11 cellular contexts compared by ENCODE assay signal in genomic region chr11:111631666-111632039, GRCh38. TPM values are rescaled to one million over a fixed set of nuclear protein-coding genes. Genes with fewer than 3 reads are reported as not detected.
A peak's percentile ranks its signal among the peaks of the same experiment; 100 is the strongest.
DNase-seq lines count a peak whose midpoint lies in the region; ATAC-seq and TF ChIP-seq lines count a peak whose summit lies in the region.
"Had no signal": no experiment of that assay in that cellular context is flagged by ENCODE, and none has a peak within 500 bp of the region (broad histone marks: within the 10 kb centered on the region; RNA-seq: fewer than 3 reads in every experiment).

No MANE protein-coding gene starts in this region.

- H3K9me3 ChIP-seq in Loucy (ENCODE audit: insufficient read depth, low read depth, low read length): no peaks in the 10 kb centered on the region
- no peaks in the 10 kb centered on the region for H3K9me3 ChIP-seq in trophoblast cell (ENCODE audit: insufficient read depth, low read depth, low read length)
- no peaks in the 10 kb centered on the region for H3K9me3 ChIP-seq in sigmoid colon
- H3K9me3 ChIP-seq: upper lobe of right lung had no signal

- H3K27ac ChIP-seq in trophoblast cell (ENCODE audit: low read depth, low read length) (no peak overlapping the region), sigmoid colon (no peak overlapping the region)
- H3K27ac ChIP-seq: upper lobe of right lung had no signal

- H2BK12ac ChIP-seq in trophoblast cell (ENCODE audit: low read length): no peak overlapping the region

- H2BK5ac ChIP-seq in trophoblast cell (ENCODE audit: low read depth, low read length, poor library complexity): no peak overlapping the region

- H3K36me3 ChIP-seq in Loucy (ENCODE audit: insufficient read depth, low read length) (peaks cover 18% of the 10 kb centered on the region; the same call in 1 of the 2 replicates), trophoblast cell (ENCODE audit: control insufficient read depth in 1 of 2, insufficient read depth in 2 of 2, low read length in 2 of 2) (no peaks in the 10 kb centered on the region), sigmoid colon (peaks cover 0 to 4% (median 0%) of the 10 kb centered on the region in 4 donors)

- peaks cover 7% of the 10 kb centered on the region; the same call in 1 of the 2 replicates for H3F3A ChIP-seq in Loucy (ENCODE audit: low read depth)

- no peak overlapping the region for H3K4ac ChIP-seq in trophoblast cell (ENCODE audit: low read depth, low read length)

- H3K23ac ChIP-seq in trophoblast cell (ENCODE audit: low read length): no peak overlapping the region

- DNase-seq in GM03348 (ENCODE audit: low spot score): peak; percentile 53
- DNase-seq in central memory CD8-positive, alpha-beta T cell (ENCODE audit: low spot score in 2 of 2): no peak
- peak; percentile 78 to 95 for DNase-seq in trophoblast cell
- no peak for DNase-seq in sigmoid colon
- DNase-seq in NCI-H128 (lab: John Stamatoyannopoulos, UW; ENCODE audit: unreplicated experiment): no peak
- DNase-seq: activated T-cell treated with anti-CD3 and anti-CD28 coated beads, Interleukin-2, amount 50 U/mL, for 24 hours; erythroblast; upper lobe of right lung had no signal

- no peaks in the 10 kb centered on the region for H3K79me1 ChIP-seq in trophoblast cell (ENCODE audit: low read length)

- no peak for TF ChIP-seq POLR2A in sigmoid colon (IDR thresholded peaks at IDR 0.05)

- no peak overlapping the region for H4K91ac ChIP-seq in trophoblast cell (ENCODE audit: low read depth, low read length)

- no peak overlapping the region for H2BK120ac ChIP-seq in trophoblast cell (ENCODE audit: insufficient read depth, low read length, poor library complexity)

- H3K27me3 ChIP-seq in Loucy (ENCODE audit: insufficient read depth, low read length, poor library complexity, severe bottlenecking) (no peaks in the 10 kb centered on the region), trophoblast cell (ENCODE audit: insufficient read depth, low read length) (no peaks in the 10 kb centered on the region), sigmoid colon (no peaks in the 10 kb centered on the region)
- H3K27me3 ChIP-seq: upper lobe of right lung had no signal

- H3K4me1 Mint-ChIP-seq in central memory CD8-positive, alpha-beta T cell: peaks cover 18% of the 10 kb centered on the region

- no peak for TF ChIP-seq CTCF in Loucy (conservative IDR thresholded peaks at IDR 0.05; ENCODE audit: low read length)
- TF ChIP-seq CTCF in sigmoid colon (IDR thresholded peaks at IDR 0.05): no peak

- no peaks in the 10 kb centered on the region for H4K20me1 ChIP-seq in Loucy (ENCODE audit: insufficient read depth, low read length, poor library complexity, severe bottlenecking)

- H3K4me1 ChIP-seq in Loucy (ENCODE audit: insufficient read depth, low read length, poor library complexity, severe bottlenecking) (peaks cover 41% of the 10 kb centered on the region), trophoblast cell (ENCODE audit: control insufficient read depth in 1 of 2, insufficient read depth in 2 of 2, low read length in 2 of 2) (peaks cover 0 to 5% of the 10 kb centered on the region in 2 experiments), sigmoid colon (peaks cover 0 to 37% (median 27%) of the 10 kb centered on the region in 4 donors)

- no peaks in the 10 kb centered on the region for H3K9me2 ChIP-seq in Loucy (replicated peaks; ENCODE audit: low read depth, low read length)

- H3K4me3 ChIP-seq in Loucy (ENCODE audit: low read length, poor library complexity, severe bottlenecking) (no peak overlapping the region), trophoblast cell (ENCODE audit: low read depth, low read length) (no peak overlapping the region), sigmoid colon (no peak overlapping the region)
- H3K4me3 ChIP-seq: upper lobe of right lung had no signal

- no peaks in the 10 kb centered on the region for H3K36me3 Mint-ChIP-seq in central memory CD8-positive, alpha-beta T cell (ENCODE audit: insufficient read depth)

- H4K8ac ChIP-seq in trophoblast cell (ENCODE audit: low read depth, low read length): no peak overlapping the region

- intact Hi-C loops in sigmoid colon (cut with DNase I): no loop called here

- no peak overlapping the region for H3K14ac ChIP-seq in trophoblast cell (ENCODE audit: low read length)

- no peak overlapping the region for H4K12ac ChIP-seq in trophoblast cell (ENCODE audit: low read depth, low read length)

- peak overlapping the region; percentile 10 for H3K4me2 ChIP-seq in Loucy (ENCODE audit: low read depth, low read length, poor library complexity, severe bottlenecking)
- no peak overlapping the region for H3K4me2 ChIP-seq in trophoblast cell (ENCODE audit: low read length)

- H3K79me2 ChIP-seq in Loucy (ENCODE audit: insufficient read depth, low read length) (peaks cover 4% of the 10 kb centered on the region; the same call in 1 of the 2 replicates), trophoblast cell (ENCODE audit: control insufficient read depth, insufficient read depth, low read length, poor library complexity) (no peaks in the 10 kb centered on the region)

- no CpG with 5 or more reads among the region's 3 CpGs for WGBS in trophoblast cell (ENCODE audit: extremely low coverage, insufficient coverage, insufficient read length)
- 55 to 61% methylated on average over 3 of the region's 3 CpGs for WGBS in sigmoid colon, 2 donors

- no peak for TF ChIP-seq EP300 in sigmoid colon (IDR thresholded peaks at IDR 0.05)

- H3K4me3 Mint-ChIP-seq in central memory CD8-positive, alpha-beta T cell: no peak overlapping the region
- H3K4me3 Mint-ChIP-seq: activated T-cell treated with anti-CD3 and anti-CD28 coated beads, Interleukin-2, amount 50 U/mL, for 24 hours; mesothelial cell of epicardium had no signal

- no peak overlapping the region for H3K18ac ChIP-seq in trophoblast cell (ENCODE audit: low read length)

- no peaks in the 10 kb centered on the region for H3K9me3 Mint-ChIP-seq in central memory CD8-positive, alpha-beta T cell
- H3K9me3 Mint-ChIP-seq: activated T-cell treated with anti-CD3 and anti-CD28 coated beads, Interleukin-2, amount 50 U/mL, for 24 hours had no signal

- H2AK5ac ChIP-seq in trophoblast cell (ENCODE audit: low read length): no peak overlapping the region

- peak; percentile 49 for ATAC-seq in central memory CD8-positive, alpha-beta T cell (replicated peaks; ENCODE audit: extremely low read depth, poor library complexity, severe bottlenecking)
- no peak for ATAC-seq in HG02840 (IDR thresholded peaks at IDR 0.05; ENCODE audit: low FRiP score, unreplicated experiment)
- ATAC-seq: upper lobe of right lung had no signal

- no peak overlapping the region for H2AFZ ChIP-seq in Loucy (ENCODE audit: low read length)
- H2AFZ ChIP-seq in trophoblast cell (ENCODE audit: insufficient read depth, low read length, poor library complexity): no peak overlapping the region

- no peak overlapping the region for H3K27ac Mint-ChIP-seq in central memory CD8-positive, alpha-beta T cell (ENCODE audit: low read depth)
- H3K27ac Mint-ChIP-seq: activated T-cell treated with anti-CD3 and anti-CD28 coated beads, Interleukin-2, amount 50 U/mL, for 24 hours; mesothelial cell of epicardium had no signal

- H3K27me3 Mint-ChIP-seq in central memory CD8-positive, alpha-beta T cell: no peaks in the 10 kb centered on the region
- H3K27me3 Mint-ChIP-seq: activated T-cell treated with anti-CD3 and anti-CD28 coated beads, Interleukin-2, amount 50 U/mL, for 24 hours had no signal

- H3K9ac ChIP-seq in Loucy (ENCODE audit: low read depth, low read length, poor library complexity, severe bottlenecking) (no peak overlapping the region), trophoblast cell (ENCODE audit: low read length) (no peak overlapping the region)

RNA-seq across cellular contexts. Expression of gene SIK2, which starts 29.4 kb away (rescaled TPM):
- polyA plus RNA-seq in trophoblast cell (2013): 6.7 and 6.9 TPM in 2 replicates
- total RNA-seq in sigmoid colon: 10 to 100 TPM; 10.7 to 14.1 (median 11.8) TPM
- 1 to 10 TPM; 4.8 to 7.6 (median 5.1) TPM for polyA plus RNA-seq in sigmoid colon

Comparison
In these comparisons a context has a peak if more than half of its experiments do, and no peak if none do; other contexts are left out.
1. DNase-seq: peak in GM03348 (single experiment) and trophoblast cell (2 of 2); none in central memory CD8-positive, alpha-beta T cell (0 of 2), sigmoid colon (single experiment) and NCI-H128 (single experiment).